ENCODE assay signal across 28 cellular contexts in genomic region chr21:38668067-38668466, GRCh38.
"Had no signal": no experiment of that assay in that cellular context is flagged by ENCODE, and none has a peak within 500 bp of the region (broad histone marks: within the 10 kb centered on the region; RNA-seq: fewer than 3 reads in every experiment).

No MANE protein-coding gene starts in this region.

- H3K9me3 Mint-ChIP-seq: activated CD4-positive, alpha-beta memory T cell treated with anti-CD3 and anti-CD28 coated beads, Interleukin-2, amount 10 ng/mL, durations not matched to agents 7 days and 5 days; activated CD4-positive, alpha-beta T cell treated with anti-CD3 and anti-CD28 coated beads, Interleukin-2, amount 10 ng/mL, durations not matched to agents 7 days and 5 days; activated naive CD4-positive, alpha-beta T cell treated with anti-CD3 and anti-CD28 coated beads, Interleukin-2, amount 10 ng/mL, durations not matched to agents 7 days and 5 days; activated naive CD4-positive, alpha-beta T cell treated with anti-CD3 and anti-CD28 coated beads, Interleukin-2, amount 50 U/mL, for 72 hours; activated naive CD8-positive, alpha-beta T cell treated with anti-CD3 and anti-CD28 coated beads, Interleukin-2, amount 10 ng/mL, durations not matched to agents 7 days and 5 days; activated T-cell treated with anti-CD3 and anti-CD28 coated beads, Interleukin-2, amount 50 U/mL, for 24 hours; activated T-cell treated with anti-CD3 and anti-CD28 coated beads, Interleukin-2, amount 50 U/mL, for 72 hours; effector memory CD8-positive, alpha-beta T cell; WTC11 had no signal

- H3K4me1 Mint-ChIP-seq: activated CD4-positive, alpha-beta memory T cell treated with anti-CD3 and anti-CD28 coated beads, Interleukin-2, amount 10 ng/mL, durations not matched to agents 7 days and 5 days; activated CD4-positive, alpha-beta T cell treated with anti-CD3 and anti-CD28 coated beads, Interleukin-2, amount 10 ng/mL, durations not matched to agents 7 days and 5 days; activated naive CD4-positive, alpha-beta T cell treated with anti-CD3 and anti-CD28 coated beads, Interleukin-2, amount 10 ng/mL, durations not matched to agents 7 days and 5 days; activated naive CD8-positive, alpha-beta T cell treated with anti-CD3 and anti-CD28 coated beads, Interleukin-2, amount 10 ng/mL, durations not matched to agents 7 days and 5 days had no signal

- H3K27ac Mint-ChIP-seq: activated CD4-positive, alpha-beta memory T cell treated with anti-CD3 and anti-CD28 coated beads, Interleukin-2, amount 10 ng/mL, durations not matched to agents 7 days and 5 days; activated CD4-positive, alpha-beta T cell treated with anti-CD3 and anti-CD28 coated beads, Interleukin-2, amount 10 ng/mL, durations not matched to agents 7 days and 5 days; activated naive CD4-positive, alpha-beta T cell treated with anti-CD3 and anti-CD28 coated beads, Interleukin-2, amount 10 ng/mL, durations not matched to agents 7 days and 5 days; activated naive CD4-positive, alpha-beta T cell treated with anti-CD3 and anti-CD28 coated beads, Interleukin-2, amount 50 U/mL, for 72 hours; activated naive CD8-positive, alpha-beta T cell treated with anti-CD3 and anti-CD28 coated beads, Interleukin-2, amount 10 ng/mL, durations not matched to agents 7 days and 5 days; activated T-cell treated with anti-CD3 and anti-CD28 coated beads, Interleukin-2, amount 50 U/mL, for 24 hours; activated T-cell treated with anti-CD3 and anti-CD28 coated beads, Interleukin-2, amount 50 U/mL, for 72 hours; effector memory CD8-positive, alpha-beta T cell; WTC11 had no signal

- ATAC-seq: activated naive CD4-positive, alpha-beta T cell treated with anti-CD3 and anti-CD28 coated beads, Interleukin-2, amount 50 U/mL, for 72 hours; activated T-cell treated with anti-CD3 and anti-CD28 coated beads, Interleukin-2, amount 50 U/mL, for 72 hours; effector memory CD8-positive, alpha-beta T cell; foreskin keratinocyte; gastrocnemius medialis; heart left ventricle; WTC11 had no signal

- H3K27ac ChIP-seq: ascending aorta, brain microvascular endothelial cell, esophagus muscularis mucosa, foreskin keratinocyte, gastrocnemius medialis, heart left ventricle had no signal

- H3K36me3 ChIP-seq: ascending aorta, brain microvascular endothelial cell, esophagus muscularis mucosa, gastrocnemius medialis, heart left ventricle had no signal

- H3K4me1 ChIP-seq: foreskin keratinocyte, gastrocnemius medialis had no signal

- H3K4me3 Mint-ChIP-seq: activated CD4-positive, alpha-beta memory T cell treated with anti-CD3 and anti-CD28 coated beads, Interleukin-2, amount 10 ng/mL, durations not matched to agents 7 days and 5 days; activated CD4-positive, alpha-beta T cell treated with anti-CD3 and anti-CD28 coated beads, Interleukin-2, amount 10 ng/mL, durations not matched to agents 7 days and 5 days; activated naive CD4-positive, alpha-beta T cell treated with anti-CD3 and anti-CD28 coated beads, Interleukin-2, amount 10 ng/mL, durations not matched to agents 7 days and 5 days; activated naive CD8-positive, alpha-beta T cell treated with anti-CD3 and anti-CD28 coated beads, Interleukin-2, amount 10 ng/mL, durations not matched to agents 7 days and 5 days; activated T-cell treated with anti-CD3 and anti-CD28 coated beads, Interleukin-2, amount 50 U/mL, for 24 hours; activated T-cell treated with anti-CD3 and anti-CD28 coated beads, Interleukin-2, amount 50 U/mL, for 72 hours; effector memory CD8-positive, alpha-beta T cell; WTC11 had no signal

- H3K9me3 ChIP-seq: ascending aorta, esophagus muscularis mucosa, gastrocnemius medialis, heart left ventricle had no signal

- H3K4me3 ChIP-seq: ascending aorta, esophagus muscularis mucosa, gastrocnemius medialis, heart left ventricle had no signal

- H3K27me3 ChIP-seq: ascending aorta had no signal

- DNase-seq: activated CD4-positive, alpha-beta memory T cell treated with anti-CD3 and anti-CD28 coated beads, Interleukin-2, amount 10 ng/mL, durations not matched to agents 7 days and 5 days; activated CD4-positive, alpha-beta T cell treated with anti-CD3 and anti-CD28 coated beads for 1 hour; activated CD4-positive, alpha-beta T cell treated with anti-CD3 and anti-CD28 coated beads for 4 hours; activated CD4-positive, alpha-beta T cell treated with anti-CD3 and anti-CD28 coated beads, Interleukin-2, amount 10 ng/mL, durations not matched to agents 7 days and 5 days; activated CD4-positive, alpha-beta T cell treated with anti-CD3 and anti-CD28 coated beads, Interleukin-2, amount 50 U/mL, for 4 hours; activated CD8-positive, alpha-beta memory T cell treated with anti-CD3 and anti-CD28 coated beads, Interleukin-2, amount 50 U/mL, for 48 hours; activated gamma-delta T cell; activated naive CD4-positive, alpha-beta T cell; activated naive CD4-positive, alpha-beta T cell treated with anti-CD3 and anti-CD28 coated beads, Interleukin-2, amount 10 ng/mL, durations not matched to agents 7 days and 5 days; activated naive CD8-positive, alpha-beta T cell treated with anti-CD3 and anti-CD28 coated beads, Interleukin-2, amount 10 ng/mL, durations not matched to agents 7 days and 5 days; activated T-cell treated with anti-CD3 and anti-CD28 coated beads for 4 hours; activated T-cell treated with anti-CD3 and anti-CD28 coated beads, Interleukin-2, amount 50 U/mL, for 24 hours; activated T-cell treated with anti-CD3 and anti-CD28 coated beads, Interleukin-2, amount 50 U/mL, for 72 hours; brain microvascular endothelial cell; cortex of kidney; dermis blood vessel endothelial cell; effector CD4-positive, alpha-beta T cell; effector memory CD8-positive, alpha-beta T cell; erythroblast; foreskin keratinocyte; gastrocnemius medialis; glutamatergic neuron; heart left ventricle; T-helper 2 cell had no signal

- H3K36me3 Mint-ChIP-seq: activated naive CD4-positive, alpha-beta T cell treated with anti-CD3 and anti-CD28 coated beads, Interleukin-2, amount 10 ng/mL, durations not matched to agents 7 days and 5 days; activated naive CD4-positive, alpha-beta T cell treated with anti-CD3 and anti-CD28 coated beads, Interleukin-2, amount 50 U/mL, for 72 hours; activated naive CD8-positive, alpha-beta T cell treated with anti-CD3 and anti-CD28 coated beads, Interleukin-2, amount 10 ng/mL, durations not matched to agents 7 days and 5 days; WTC11 had no signal
